ENCODE assay signal across 1 cellular context in genomic region chr2:219198974-219199373, GRCh38.
TF ChIP-seq lines count a peak whose summit lies in the region.

No MANE protein-coding gene starts in this region.

TF ChIP-seq in HepG2, 621 proteins besides CTCF, POLR2A, EP300 and RAD21:
- TF ChIP-seq HHEX (CRISPR knock-in tag; IDR thresholded peaks at IDR 0.05): no peak
